Comparison of ENCODE assay signal across 9 cellular contexts in genomic region chr20:45450097-45450818, GRCh38. TPM values are rescaled to one million over a fixed set of nuclear protein-coding genes. Genes with fewer than 3 reads are reported as not detected.
DNase-seq lines count a peak whose midpoint lies in the region; ATAC-seq, FAIRE-seq and TF ChIP-seq lines count a peak whose summit lies in the region.
"Had no signal": no experiment of that assay in that cellular context is flagged by ENCODE, and none has a peak within 500 bp of the region (broad histone marks: within the 10 kb centered on the region; RNA-seq: fewer than 3 reads in every experiment).

No MANE protein-coding gene starts in this region.

- no peak overlapping the region for H3K9ac ChIP-seq in mammary epithelial cell (ENCODE audit: insufficient read depth, low read length)
- H3K9ac ChIP-seq in HepG2 (ENCODE audit: insufficient read depth, low read depth, low read length) = no peak overlapping the region

- BruUV-seq in mammary epithelial cell (replicated peaks; lab: Mats Ljungman, UMichigan) = no TSS peak
- no TSS peak for BruUV-seq in HepG2 (replicated peaks; lab: Mats Ljungman, UMichigan)

- no peak for TF ChIP-seq EP300 in HepG2 (IDR thresholded peaks at IDR 0.05; ENCODE audit: low read depth in 2 of 2, low read length in 2 of 2)
- no peak for TF ChIP-seq EP300 in HepG2 (CRISPR knock-in tag; IDR thresholded peaks at IDR 0.05; ENCODE audit: borderline replicate concordance)

- H3K27me3 Mint-ChIP-seq in activated naive CD8-positive, alpha-beta T cell treated with anti-CD3 and anti-CD28 coated beads, Interleukin-2, amount 50 U/mL, for 24 hours = peaks cover 6% of the 10 kb centered on the region

- H3K4me2 ChIP-seq in mammary epithelial cell (ENCODE audit: insufficient read depth, low read depth, low read length) (no peak overlapping the region), HepG2 (ENCODE audit: low read depth, low read length) (no peak overlapping the region)

- DNase-seq in GM20000 (ENCODE audit: low spot score) (peak; percentile 45), NCI-H748 (lab: John Stamatoyannopoulos, UW; ENCODE audit: unreplicated experiment) (peak; percentile 56), mammary epithelial cell (peak; percentile 27), HepG2 (ENCODE audit: low spot score) (peak; percentile 66), uterus (no peak)
- DNase-seq in activated naive CD8-positive, alpha-beta T cell treated with anti-CD3 and anti-CD28 coated beads, Interleukin-2, amount 50 U/mL, for 24 hours = no peak

- CTCF ChIA-PET in mammary epithelial cell (lab: Charles Lee; ENCODE audit: low non-redundant PET) (interaction anchor here (0.6 to 1.2 kb wide), 6 partner anchors 13 to 157 kb away, joined by 3 to 4 read pairs (median 3); no protein-coding TSS in a partner anchor), HepG2 (lab: Yijun Ruan, JAX; ENCODE audit: low intra/inter-chr PET ratio, low total read pairs) (interaction anchor here (0.8 to 2.1 kb wide), 5 partner anchors 13 to 144 kb away, joined by 3 to 15 read pairs (median 6); partner anchors contain the start of genes MATN4 and RBPJL)

- no peak overlapping the region for H3K4me3 Mint-ChIP-seq in activated naive CD8-positive, alpha-beta T cell treated with anti-CD3 and anti-CD28 coated beads, Interleukin-2, amount 50 U/mL, for 24 hours

- H3K27ac ChIP-seq in C4-2B (peak overlapping the region; percentile 17; the same call in 1 of the 2 replicates), mammary epithelial cell (ENCODE audit: insufficient read depth, low read depth, low read length) (no peak overlapping the region), HepG2 (ENCODE audit: extremely low read length, insufficient read depth, low read length) (no peak overlapping the region), uterus (peak overlapping the region; percentile 16 to 67)

- H3K4me1 Mint-ChIP-seq in activated naive CD8-positive, alpha-beta T cell treated with anti-CD3 and anti-CD28 coated beads, Interleukin-2, amount 50 U/mL, for 24 hours = no peaks in the 10 kb centered on the region

- H3K36me3 Mint-ChIP-seq in activated naive CD8-positive, alpha-beta T cell treated with anti-CD3 and anti-CD28 coated beads, Interleukin-2, amount 50 U/mL, for 24 hours (ENCODE audit: low read depth) = no peaks in the 10 kb centered on the region

- H4K20me1 ChIP-seq in mammary epithelial cell (ENCODE audit: insufficient read depth, low read length) = no peaks in the 10 kb centered on the region
- H4K20me1 ChIP-seq in HepG2 (ENCODE audit: insufficient read depth, low read length) = no peaks in the 10 kb centered on the region

- intact Hi-C loops in mammary epithelial cell (cut with micrococcal nuclease) (loop anchor here (1.0 to 10.0 kb wide), 2 partner anchors 131 to 335 kb away; partner anchors contain the start of gene WFDC5), HepG2 (cut with micrococcal nuclease; ENCODE audit: unreplicated experiment) (loop anchor here (1.0 kb wide), 1 partner anchor 131 kb away; no protein-coding TSS in a partner anchor), uterus (cut with DNase I; ENCODE audit: low total_unique reads) (no loop called here)

- peak; percentile 92 for FAIRE-seq in HepG2 (lab: Jason Lieb, UNC)

- no peaks in the 10 kb centered on the region for H3K4me1 ChIP-seq in mammary epithelial cell (ENCODE audit: insufficient read depth, low read length)
- peaks cover 6% of the 10 kb centered on the region for H3K4me1 ChIP-seq in HepG2 (ENCODE audit: insufficient read depth, low read length)
- no peaks in the 10 kb centered on the region for H3K4me1 ChIP-seq in uterus

- H3K36me3 ChIP-seq in mammary epithelial cell (ENCODE audit: insufficient read depth, low read length) = no peaks in the 10 kb centered on the region
- no peaks in the 10 kb centered on the region for H3K36me3 ChIP-seq in HepG2 (replicated peaks in 1 of 2; ENCODE audit: control insufficient read depth in 1 of 2, insufficient read depth in 2 of 2, low read length in 2 of 2)
- no peaks in the 10 kb centered on the region for H3K36me3 ChIP-seq in uterus

- ATAC-seq in HepG2 (peak; percentile 70), HG03457 (IDR thresholded peaks at IDR 0.05; ENCODE audit: unreplicated experiment) (no peak)
- no peak for ATAC-seq in activated naive CD8-positive, alpha-beta T cell treated with anti-CD3 and anti-CD28 coated beads, Interleukin-2, amount 50 U/mL, for 24 hours

- H3K27me3 ChIP-seq in mammary epithelial cell (ENCODE audit: insufficient read depth, low read length) (no peaks in the 10 kb centered on the region), HepG2 (ENCODE audit: control insufficient read depth in 1 of 2, insufficient read depth in 2 of 2, low read length in 2 of 2) (no peaks in the 10 kb centered on the region), uterus (no peaks in the 10 kb centered on the region)

- TF ChIP-seq CTCF in C4-2B (conservative IDR thresholded peaks at IDR 0.05) (peak; percentile 82), GM20000 (IDR thresholded peaks at IDR 0.05; ENCODE audit: extremely low read depth, missing control alignments) (peak; percentile 66), mammary epithelial cell (conservative IDR thresholded peaks at IDR 0.05 in 1 of 2, IDR thresholded peaks at IDR 0.05 in 1 of 2; ENCODE audit: extremely low read depth in 1 of 2, insufficient read depth in 1 of 2, low read depth in 1 of 2, low read length in 2 of 2) (peak; percentile 63 to 68), HepG2 (CRISPR knock-in tag; IDR thresholded peaks at IDR 0.05) (peak; percentile 73), uterus (IDR thresholded peaks at IDR 0.05) (peak; percentile 22 to 35 (median 27))

- TF ChIP-seq RAD21 in HepG2 (CRISPR knock-in tag; IDR thresholded peaks at IDR 0.05) = peak; percentile 30; the same call in 1 of the 2 replicates

- 60% methylated on average over 5 of the region's 5 CpGs for WGBS in mammary epithelial cell (ENCODE audit: low coverage, missing lambda C conversion rate)
- 31% methylated on average over 5 of the region's 5 CpGs for WGBS in HepG2 (ENCODE audit: low lambda C conversion rate)

- no peaks in the 10 kb centered on the region for H3K79me2 ChIP-seq in mammary epithelial cell (ENCODE audit: insufficient read depth, low read length)
- H3K79me2 ChIP-seq in HepG2 (ENCODE audit: insufficient read depth, low read length) = no peaks in the 10 kb centered on the region

- POLR2A ChIA-PET in HepG2 (lab: Yijun Ruan, JAX) = no interaction called here

- H2AFZ ChIP-seq in mammary epithelial cell (ENCODE audit: low read depth, low read length) (no peak overlapping the region), HepG2 (ENCODE audit: low read length) (no peak overlapping the region)

- TF ChIP-seq POLR2A in HepG2 (IDR thresholded peaks at IDR 0.05; ENCODE audit: insufficient read depth in 1 of 2, low read depth in 2 of 2, low read length in 2 of 2) (no peak), uterus (IDR thresholded peaks at IDR 0.05) (no peak)

- dilution Hi-C loops in mammary epithelial cell (cut with HindIII; ENCODE audit: low sequenced_read_pairs) = no loop called here

- H3K9me3 ChIP-seq in mammary epithelial cell (replicated peaks; ENCODE audit: insufficient read depth, low read length) = no peaks in the 10 kb centered on the region
- no peaks in the 10 kb centered on the region for H3K9me3 ChIP-seq in HepG2 (ENCODE audit: low read length)
- H3K9me3 ChIP-seq in uterus = no peaks in the 10 kb centered on the region

- in situ Hi-C loops in mammary epithelial cell (cut with MboI; ENCODE audit: low sequenced_read_pairs in 2 of 2) = no loop called here
- in situ Hi-C loops in HepG2 (cut with HindIII; ENCODE audit: extremely low pct_ligation_motif_present, low pct_unique_long_range_greater_than_20kb) = no loop called here

- no peaks in the 10 kb centered on the region for H3K9me3 Mint-ChIP-seq in activated naive CD8-positive, alpha-beta T cell treated with anti-CD3 and anti-CD28 coated beads, Interleukin-2, amount 50 U/mL, for 24 hours

- H3K27ac Mint-ChIP-seq in activated naive CD8-positive, alpha-beta T cell treated with anti-CD3 and anti-CD28 coated beads, Interleukin-2, amount 50 U/mL, for 24 hours = no peak overlapping the region

- H3K4me3 ChIP-seq in mammary epithelial cell (replicated peaks in 1 of 3; ENCODE audit: insufficient read depth in 1 of 3, low read depth in 2 of 3, low read length in 3 of 3) = no peak overlapping the region
- no peak overlapping the region for H3K4me3 ChIP-seq in HepG2 (replicated peaks in 1 of 3; ENCODE audit: insufficient read depth in 1 of 3, low read depth in 2 of 3, low read length in 3 of 3)
- no peak overlapping the region for H3K4me3 ChIP-seq in uterus

RNA-seq across cellular contexts. Expression of gene WFDC2, which starts 19.3 kb away (rescaled TPM):
- 1 to 10 TPM; 1.5 to 4.7 TPM for total RNA-seq in mammary epithelial cell
- polyA plus RNA-seq in mammary epithelial cell = 13.6 TPM
- 30.0 TPM for polyA minus RNA-seq in mammary epithelial cell
- total RNA-seq in HepG2 (2016; rRNA removed; fragmentation: Illumina TruSeq; extraction: Trizol) = not detected in 2 replicates
- not detected in 2 replicates for total RNA-seq in HepG2 (2016; cell fraction: cytosol; rRNA removed; fragmentation: Illumina TruSeq; extraction: Trizol; ENCODE audit: low read depth)
- total RNA-seq in HepG2 (2016; cell fraction: insoluble cytoplasmic fraction; rRNA removed; fragmentation: Illumina TruSeq; extraction: Trizol) = 0.22 TPM in 1 of 2 replicates, not detected in the other
- total RNA-seq in HepG2 (2016; cell fraction: membrane; rRNA removed; fragmentation: Illumina TruSeq; extraction: Trizol) = not detected in 2 replicates
- not detected in 2 replicates for total RNA-seq in HepG2 (2016; cell fraction: nucleus; rRNA removed; fragmentation: Illumina TruSeq; extraction: Trizol)
- 0.13 and 0.33 TPM in 2 replicates for polyA plus RNA-seq in HepG2 (2011; rRNA removed)
- polyA plus RNA-seq in HepG2 (2011; cell fraction: cytosol; rRNA removed) = 0.22 and 0.66 TPM in 2 replicates
- polyA plus RNA-seq in HepG2 (2011; cell fraction: nucleus; rRNA removed) = 0.24 and 0.35 TPM in 2 replicates
- polyA plus RNA-seq in HepG2 (2012) = 0.60 TPM in 1 of 2 replicates, not detected in the other
- not detected in 2 replicates for polyA plus RNA-seq in HepG2 (2016; cell fraction: cytosol; fragmentation: Illumina TruSeq; extraction: Trizol; ENCODE audit: low read depth)
- not detected in 2 replicates for polyA plus RNA-seq in HepG2 (2016; cell fraction: insoluble cytoplasmic fraction; fragmentation: Illumina TruSeq; extraction: Trizol; ENCODE audit: low read depth)
- polyA plus RNA-seq in HepG2 (2016; cell fraction: membrane; fragmentation: Illumina TruSeq; extraction: Trizol; ENCODE audit: low read depth) = not detected in 2 replicates
- polyA plus RNA-seq in HepG2 (2016; cell fraction: nucleus; fragmentation: Illumina TruSeq; extraction: Trizol; ENCODE audit: insufficient read depth, low read depth) = not detected in 2 replicates
- not detected in 2 replicates for polyA minus RNA-seq in HepG2 (2011; rRNA and poly(A)+ RNA removed; ENCODE audit: low replicate concordance)
- not detected in 2 replicates for polyA minus RNA-seq in HepG2 (2011; cell fraction: cytosol; rRNA and poly(A)+ RNA removed)
- polyA minus RNA-seq in HepG2 (2011; cell fraction: nucleus; rRNA and poly(A)+ RNA removed) = not detected in 2 replicates
- total RNA-seq in uterus = 10 to 100 TPM in 2 of 4 donors, 1 to 10 TPM in 1, not detected in 1; 7.9 to 18.3 (median 15.5) TPM
- polyA plus RNA-seq: neural cell had no signal

RNA-seq across cellular contexts. Expression of gene PIGT, which starts 34.3 kb away (rescaled TPM):
- 10 to 100 TPM; 31.0 to 69.2 TPM for total RNA-seq in mammary epithelial cell
- polyA plus RNA-seq in mammary epithelial cell = 41.8 TPM
- polyA minus RNA-seq in mammary epithelial cell = 100 TPM
- 26.4 and 65.9 TPM in 2 replicates for total RNA-seq in HepG2 (2016; rRNA removed; fragmentation: Illumina TruSeq; extraction: Trizol)
- 16.2 and 16.8 TPM in 2 replicates for total RNA-seq in HepG2 (2016; cell fraction: cytosol; rRNA removed; fragmentation: Illumina TruSeq; extraction: Trizol; ENCODE audit: low read depth)
- total RNA-seq in HepG2 (2016; cell fraction: insoluble cytoplasmic fraction; rRNA removed; fragmentation: Illumina TruSeq; extraction: Trizol) = 26.3 and 65.1 TPM in 2 replicates
- total RNA-seq in HepG2 (2016; cell fraction: membrane; rRNA removed; fragmentation: Illumina TruSeq; extraction: Trizol) = 26.4 and 29.9 TPM in 2 replicates
- 64.4 and 84.9 TPM in 2 replicates for total RNA-seq in HepG2 (2016; cell fraction: nucleus; rRNA removed; fragmentation: Illumina TruSeq; extraction: Trizol)
- polyA plus RNA-seq in HepG2 (2011; rRNA removed) = 74.1 and 85.7 TPM in 2 replicates
- polyA plus RNA-seq in HepG2 (2011; cell fraction: cytosol; rRNA removed) = 37.8 and 44.8 TPM in 2 replicates
- polyA plus RNA-seq in HepG2 (2011; cell fraction: nucleus; rRNA removed) = 94.4 and 98.4 TPM in 2 replicates
- polyA plus RNA-seq in HepG2 (2012) = 62.3 and 63.6 TPM in 2 replicates
- polyA plus RNA-seq in HepG2 (2016; cell fraction: cytosol; fragmentation: Illumina TruSeq; extraction: Trizol; ENCODE audit: low read depth) = 22.0 and 26.6 TPM in 2 replicates
- polyA plus RNA-seq in HepG2 (2016; cell fraction: insoluble cytoplasmic fraction; fragmentation: Illumina TruSeq; extraction: Trizol; ENCODE audit: low read depth) = 39.8 and 50.9 TPM in 2 replicates
- 33.2 and 33.6 TPM in 2 replicates for polyA plus RNA-seq in HepG2 (2016; cell fraction: membrane; fragmentation: Illumina TruSeq; extraction: Trizol; ENCODE audit: low read depth)
- 167 and 168 TPM in 2 replicates for polyA plus RNA-seq in HepG2 (2016; cell fraction: nucleus; fragmentation: Illumina TruSeq; extraction: Trizol; ENCODE audit: insufficient read depth, low read depth)
- polyA minus RNA-seq in HepG2 (2011; rRNA and poly(A)+ RNA removed; ENCODE audit: low replicate concordance) = 86.1 and 91.5 TPM in 2 replicates
- 35.9 and 37.0 TPM in 2 replicates for polyA minus RNA-seq in HepG2 (2011; cell fraction: cytosol; rRNA and poly(A)+ RNA removed)
- 68.5 and 79.2 TPM in 2 replicates for polyA minus RNA-seq in HepG2 (2011; cell fraction: nucleus; rRNA and poly(A)+ RNA removed)
- 10 to 100 TPM; 28.7 to 89.2 (median 62.6) TPM for total RNA-seq in uterus

RNA-seq across cellular contexts. Expression of gene DBNDD2, which starts 42.2 kb away (rescaled TPM):
- total RNA-seq in mammary epithelial cell = 10 to 100 TPM in 1 of 2 donors, 1 to 10 TPM in 1; 8.3 to 13.8 TPM
- 44.5 TPM for polyA plus RNA-seq in mammary epithelial cell
- 31.4 TPM for polyA minus RNA-seq in mammary epithelial cell
- total RNA-seq in HepG2 (2016; rRNA removed; fragmentation: Illumina TruSeq; extraction: Trizol) = 16.7 and 19.6 TPM in 2 replicates
- total RNA-seq in HepG2 (2016; cell fraction: cytosol; rRNA removed; fragmentation: Illumina TruSeq; extraction: Trizol; ENCODE audit: low read depth) = 27.1 and 31.8 TPM in 2 replicates
- 17.0 and 18.9 TPM in 2 replicates for total RNA-seq in HepG2 (2016; cell fraction: insoluble cytoplasmic fraction; rRNA removed; fragmentation: Illumina TruSeq; extraction: Trizol)
- total RNA-seq in HepG2 (2016; cell fraction: membrane; rRNA removed; fragmentation: Illumina TruSeq; extraction: Trizol) = 37.0 and 42.3 TPM in 2 replicates
- total RNA-seq in HepG2 (2016; cell fraction: nucleus; rRNA removed; fragmentation: Illumina TruSeq; extraction: Trizol) = 9.4 and 9.5 TPM in 2 replicates
- polyA plus RNA-seq in HepG2 (2011; rRNA removed) = 47.6 and 50.4 TPM in 2 replicates
- 44.5 and 55.5 TPM in 2 replicates for polyA plus RNA-seq in HepG2 (2011; cell fraction: cytosol; rRNA removed)
- polyA plus RNA-seq in HepG2 (2011; cell fraction: nucleus; rRNA removed) = 18.6 and 25.0 TPM in 2 replicates
- 22.6 and 31.0 TPM in 2 replicates for polyA plus RNA-seq in HepG2 (2012)
- 59.2 and 64.6 TPM in 2 replicates for polyA plus RNA-seq in HepG2 (2016; cell fraction: cytosol; fragmentation: Illumina TruSeq; extraction: Trizol; ENCODE audit: low read depth)
- 33.0 and 35.8 TPM in 2 replicates for polyA plus RNA-seq in HepG2 (2016; cell fraction: insoluble cytoplasmic fraction; fragmentation: Illumina TruSeq; extraction: Trizol; ENCODE audit: low read depth)
- 58.6 and 59.9 TPM in 2 replicates for polyA plus RNA-seq in HepG2 (2016; cell fraction: membrane; fragmentation: Illumina TruSeq; extraction: Trizol; ENCODE audit: low read depth)
- polyA plus RNA-seq in HepG2 (2016; cell fraction: nucleus; fragmentation: Illumina TruSeq; extraction: Trizol; ENCODE audit: insufficient read depth, low read depth) = 22.2 and 26.4 TPM in 2 replicates
- polyA minus RNA-seq in HepG2 (2011; rRNA and poly(A)+ RNA removed; ENCODE audit: low replicate concordance) = 9.7 and 31.5 TPM in 2 replicates
- 4.8 and 11.1 TPM in 2 replicates for polyA minus RNA-seq in HepG2 (2011; cell fraction: cytosol; rRNA and poly(A)+ RNA removed)
- polyA minus RNA-seq in HepG2 (2011; cell fraction: nucleus; rRNA and poly(A)+ RNA removed) = 4.0 and 11.1 TPM in 2 replicates
- 10 to 100 TPM in 3 of 4 donors, 1 to 10 TPM in 1; 7.5 to 84.2 (median 62.4) TPM for total RNA-seq in uterus

Comparison
In these comparisons a context has a peak if more than half of its experiments do, and no peak if none do; other contexts are left out.
1. H3K27ac ChIP-seq: peak in C4-2B (single experiment) and uterus (2 of 2); none in mammary epithelial cell (single experiment) and HepG2 (single experiment).
2. CTCF ChIP-seq: peak in every context shown above with its lines; median percentile 82 in C4-2B; 73 in HepG2; 66 in GM20000; 66 in mammary epithelial cell; 27 in uterus.
3. DNase-seq: peak in GM20000 (single experiment), NCI-H748 (single experiment), mammary epithelial cell (single experiment) and HepG2 (single experiment); none in uterus (0 of 2) and activated naive CD8-positive, alpha-beta T cell treated with anti-CD3 and anti-CD28 coated beads, Interleukin-2, amount 50 U/mL, for 24 hours (single experiment).